10 cellular contexts compared by ENCODE assay signal in the genomic region with DNA sequence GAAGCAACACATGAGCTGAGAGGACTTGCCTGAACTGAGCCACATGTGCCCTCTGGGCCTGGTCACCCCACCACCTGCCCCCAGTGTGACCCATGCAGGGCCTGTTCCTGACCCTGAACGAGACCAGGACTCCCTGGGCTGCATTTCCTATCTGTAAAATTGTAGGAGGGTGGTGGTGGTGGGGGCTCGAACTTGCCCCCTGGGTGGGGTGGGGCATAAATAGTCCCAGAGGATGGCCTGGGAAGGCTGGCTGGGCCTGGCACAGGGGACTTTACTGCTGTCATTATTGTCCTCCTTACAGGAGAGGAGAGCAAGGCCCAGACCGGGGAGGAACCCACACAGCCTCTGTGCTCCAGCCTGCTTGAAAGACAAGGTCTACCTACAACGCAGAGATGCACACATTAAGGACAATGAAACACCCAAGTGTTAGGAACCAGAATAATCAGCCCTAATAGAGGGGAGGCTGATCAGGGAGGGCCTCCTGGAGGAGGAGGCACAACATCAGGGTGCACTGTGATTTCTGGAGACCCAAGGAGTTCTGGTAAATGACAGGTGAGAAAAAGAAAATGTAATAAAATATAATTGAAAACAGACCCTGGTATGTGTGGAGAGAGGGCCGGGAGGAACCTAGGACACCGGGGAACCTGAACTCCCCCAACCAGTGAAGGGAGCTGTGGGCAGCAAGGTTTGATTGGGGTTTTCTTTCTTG. TPM values are rescaled to one million over a fixed set of nuclear protein-coding genes. Genes with fewer than 3 reads are reported as not detected.
DNase-seq lines count a peak whose midpoint lies in the region; ATAC-seq, FAIRE-seq and TF ChIP-seq lines count a peak whose summit lies in the region.
"Had no signal": no experiment of that assay in that cellular context is flagged by ENCODE, and none has a peak within 500 bp of the region (broad histone marks: within the 10 kb centered on the region; RNA-seq: fewer than 3 reads in every experiment).

No MANE protein-coding gene starts in this region.

- H3K9ac ChIP-seq in HepG2 (ENCODE audit: insufficient read depth, low read depth, low read length) = peak overlapping the region; percentile 75

- TF ChIP-seq CTCF in astrocyte of the spinal cord (IDR thresholded peaks at IDR 0.05; ENCODE audit: low read depth, low read length) = no peak
- no peak for TF ChIP-seq CTCF in HepG2 (CRISPR knock-in tag; IDR thresholded peaks at IDR 0.05)
- TF ChIP-seq CTCF in suprapubic skin (IDR thresholded peaks at IDR 0.05) = no peak

- peaks cover 19% of the 10 kb centered on the region for H3K27me3 Mint-ChIP-seq in activated T-cell treated with anti-CD3 and anti-CD28 coated beads, Interleukin-2, amount 50 U/mL, for 4 hours (ENCODE audit: low read depth)

- H3K4me3 ChIP-seq in astrocyte of the spinal cord (ENCODE audit: low read depth, low read length) (peak overlapping the region; percentile 17), HepG2 (replicated peaks in 1 of 3; ENCODE audit: insufficient read depth in 1 of 3, low read depth in 2 of 3, low read length in 3 of 3) (peak overlapping the region; percentile 61 to 72 (median 72)), suprapubic skin (peak overlapping the region; percentile 45)

- ATAC-seq in activated T-cell treated with anti-CD3 and anti-CD28 coated beads, Interleukin-2, amount 50 U/mL, for 4 hours = no peak
- ATAC-seq in HepG2 (peak; percentile 3; the same call in 2 of the 3 replicates), HG03565 (IDR thresholded peaks at IDR 0.05; ENCODE audit: unreplicated experiment) (no peak)

- no peak for TF ChIP-seq POLR2A in HepG2 (IDR thresholded peaks at IDR 0.05; ENCODE audit: insufficient read depth in 1 of 2, low read depth in 2 of 2, low read length in 2 of 2)
- no peak for TF ChIP-seq POLR2A in suprapubic skin (IDR thresholded peaks at IDR 0.05)

- 3% methylated on average over 6 of the region's 6 CpGs for WGBS in HepG2 (ENCODE audit: low lambda C conversion rate)
- WGBS in suprapubic skin = 53% methylated on average over 6 of the region's 6 CpGs

- DNase-seq in activated T-cell treated with anti-CD3 and anti-CD28 coated beads, Interleukin-2, amount 50 U/mL, for 4 hours = no peak
- DNase-seq in activated T-cell treated with anti-CD3 and anti-CD28 coated beads for 4 hours = no peak
- DNase-seq in astrocyte of the spinal cord (ENCODE audit: low read depth, low spot score) = no peak
- DNase-seq in HepG2 (ENCODE audit: low spot score) = no peak
- DNase-seq in suprapubic skin (ENCODE audit: low spot score in 2 of 2) = no peak
- no peak for DNase-seq in anterior cingulate cortex (lab: John Stamatoyannopoulos, UW)
- DNase-seq in glomerular visceral epithelial cell (ENCODE audit: extremely low spot score) = no peak

- H3K9me3 ChIP-seq in HepG2 (ENCODE audit: low read length) (no peaks in the 10 kb centered on the region), suprapubic skin (no peaks in the 10 kb centered on the region)

- in situ Hi-C loops in astrocyte of the spinal cord (cut with HindIII; ENCODE audit: low sequenced_read_pairs) (no loop called here), HepG2 (cut with HindIII; ENCODE audit: extremely low pct_ligation_motif_present, low pct_unique_long_range_greater_than_20kb) (no loop called here)

- H3K27ac ChIP-seq in HepG2 (ENCODE audit: extremely low read length, insufficient read depth, low read length) = peak overlapping the region; percentile 69
- no peak overlapping the region for H3K27ac ChIP-seq in suprapubic skin

- H3K27me3 ChIP-seq in HepG2 (ENCODE audit: control insufficient read depth in 1 of 2, insufficient read depth in 2 of 2, low read length in 2 of 2) = no peaks in the 10 kb centered on the region
- no peaks in the 10 kb centered on the region for H3K27me3 ChIP-seq in suprapubic skin

- H3K4me1 ChIP-seq in HepG2 (ENCODE audit: insufficient read depth, low read length) (peaks cover 56% of the 10 kb centered on the region), suprapubic skin (peaks cover 18% of the 10 kb centered on the region)

- BruUV-seq in HepG2 (replicated peaks; lab: Mats Ljungman, UMichigan) = TSS peak; percentile 75

- CTCF ChIA-PET in HepG2 (lab: Yijun Ruan, JAX; ENCODE audit: low intra/inter-chr PET ratio, low total read pairs) = interaction anchor here (1.0 kb wide), 1 partner anchor 78 kb away, joined by 3 read pairs; no protein-coding TSS in a partner anchor

- no peaks in the 10 kb centered on the region for H3K36me3 Mint-ChIP-seq in activated T-cell treated with anti-CD3 and anti-CD28 coated beads, Interleukin-2, amount 50 U/mL, for 4 hours (ENCODE audit: insufficient read depth)

- no peaks in the 10 kb centered on the region for H3K36me3 ChIP-seq in HepG2 (replicated peaks in 1 of 2; ENCODE audit: control insufficient read depth in 1 of 2, insufficient read depth in 2 of 2, low read length in 2 of 2)
- no peaks in the 10 kb centered on the region for H3K36me3 ChIP-seq in suprapubic skin

- intact Hi-C loops in HepG2 (cut with micrococcal nuclease; ENCODE audit: unreplicated experiment) = loop anchor here (5.0 kb wide), 1 partner anchor 77 kb away; no protein-coding TSS in a partner anchor

- TF ChIP-seq EP300 in HepG2 (IDR thresholded peaks at IDR 0.05; ENCODE audit: low read depth in 2 of 2, low read length in 2 of 2) = no peak
- no peak for TF ChIP-seq EP300 in HepG2 (CRISPR knock-in tag; IDR thresholded peaks at IDR 0.05; ENCODE audit: borderline replicate concordance)
- TF ChIP-seq EP300 in suprapubic skin (IDR thresholded peaks at IDR 0.05) = no peak

- POLR2A ChIA-PET in HepG2 (lab: Yijun Ruan, JAX) = interaction anchor here (1.3 to 3.9 kb wide), 5 partner anchors 10 to 38 kb away, joined by 3 to 33 read pairs (median 5); partner anchors contain the start of genes LZTR1 and THAP7

- no peak for FAIRE-seq in HepG2 (lab: Jason Lieb, UNC)
- FAIRE-seq: GM18507 had no signal

- peak overlapping the region; percentile 99 for H3K4me2 ChIP-seq in HepG2 (ENCODE audit: low read depth, low read length)

- H3K4me1 Mint-ChIP-seq in activated T-cell treated with anti-CD3 and anti-CD28 coated beads, Interleukin-2, amount 50 U/mL, for 4 hours (ENCODE audit: low read depth) = peaks cover 12% of the 10 kb centered on the region

- H4K20me1 ChIP-seq in HepG2 (ENCODE audit: insufficient read depth, low read length) = no peaks in the 10 kb centered on the region

- H3K9me3 Mint-ChIP-seq in activated T-cell treated with anti-CD3 and anti-CD28 coated beads, Interleukin-2, amount 50 U/mL, for 4 hours = no peaks in the 10 kb centered on the region

- no peak for TF ChIP-seq RAD21 in HepG2 (CRISPR knock-in tag; IDR thresholded peaks at IDR 0.05)

- peaks cover 4% of the 10 kb centered on the region for H3K79me2 ChIP-seq in HepG2 (ENCODE audit: insufficient read depth, low read length)

- H3K4me3 Mint-ChIP-seq in activated T-cell treated with anti-CD3 and anti-CD28 coated beads, Interleukin-2, amount 50 U/mL, for 4 hours = peak overlapping the region; percentile 69

- H2AFZ ChIP-seq in HepG2 (ENCODE audit: low read length) = no peak overlapping the region

RNA-seq across cellular contexts. Expression of gene AIFM3, which starts 2.8 kb away (rescaled TPM):
- total RNA-seq in activated T-cell treated with anti-CD3 and anti-CD28 coated beads, Interleukin-2, amount 50 U/mL, for 4 hours = under 1 TPM; 0.30 to 0.78 (median 0.47) TPM
- 11.0 and 15.3 TPM in 2 replicates for total RNA-seq in HepG2 (2016; rRNA removed; fragmentation: Illumina TruSeq; extraction: Trizol)
- 11.0 and 11.3 TPM in 2 replicates for total RNA-seq in HepG2 (2016; cell fraction: cytosol; rRNA removed; fragmentation: Illumina TruSeq; extraction: Trizol; ENCODE audit: low read depth)
- total RNA-seq in HepG2 (2016; cell fraction: insoluble cytoplasmic fraction; rRNA removed; fragmentation: Illumina TruSeq; extraction: Trizol) = 8.7 and 17.7 TPM in 2 replicates
- total RNA-seq in HepG2 (2016; cell fraction: membrane; rRNA removed; fragmentation: Illumina TruSeq; extraction: Trizol) = 18.9 and 20.5 TPM in 2 replicates
- 17.3 and 19.2 TPM in 2 replicates for total RNA-seq in HepG2 (2016; cell fraction: nucleus; rRNA removed; fragmentation: Illumina TruSeq; extraction: Trizol)
- polyA plus RNA-seq in HepG2 (2011; rRNA removed) = 9.0 and 12.0 TPM in 2 replicates
- polyA plus RNA-seq in HepG2 (2011; cell fraction: cytosol; rRNA removed) = 9.9 and 12.9 TPM in 2 replicates
- 124 and 135 TPM in 2 replicates for polyA plus RNA-seq in HepG2 (2011; cell fraction: nucleus; rRNA removed)
- polyA plus RNA-seq in HepG2 (2012) = 9.3 and 10.2 TPM in 2 replicates
- polyA plus RNA-seq in HepG2 (2016; cell fraction: cytosol; fragmentation: Illumina TruSeq; extraction: Trizol; ENCODE audit: low read depth) = 9.8 and 11.5 TPM in 2 replicates
- polyA plus RNA-seq in HepG2 (2016; cell fraction: insoluble cytoplasmic fraction; fragmentation: Illumina TruSeq; extraction: Trizol; ENCODE audit: low read depth) = 8.2 and 11.1 TPM in 2 replicates
- 16.8 and 17.1 TPM in 2 replicates for polyA plus RNA-seq in HepG2 (2016; cell fraction: membrane; fragmentation: Illumina TruSeq; extraction: Trizol; ENCODE audit: low read depth)
- 45.0 and 47.7 TPM in 2 replicates for polyA plus RNA-seq in HepG2 (2016; cell fraction: nucleus; fragmentation: Illumina TruSeq; extraction: Trizol; ENCODE audit: insufficient read depth, low read depth)
- 0.07 and 13.9 TPM in 2 replicates for polyA minus RNA-seq in HepG2 (2011; rRNA and poly(A)+ RNA removed; ENCODE audit: low replicate concordance)
- 6.5 and 6.6 TPM in 2 replicates for polyA minus RNA-seq in HepG2 (2011; cell fraction: cytosol; rRNA and poly(A)+ RNA removed)
- 18.9 and 19.3 TPM in 2 replicates for polyA minus RNA-seq in HepG2 (2011; cell fraction: nucleus; rRNA and poly(A)+ RNA removed)
- under 1 TPM in 1 of 4 donors, not detected in 3; 0.72 TPM for total RNA-seq in suprapubic skin
- total RNA-seq: LHCN-M2 had no signal

RNA-seq across cellular contexts. Expression of gene LZTR1, which starts 17.9 kb away (rescaled TPM):
- 10 to 100 TPM; 82.4 to 96.6 (median 84.7) TPM for total RNA-seq in activated T-cell treated with anti-CD3 and anti-CD28 coated beads, Interleukin-2, amount 50 U/mL, for 4 hours
- total RNA-seq in HepG2 (2016; rRNA removed; fragmentation: Illumina TruSeq; extraction: Trizol) (12.0 and 22.4 TPM in 2 replicates), suprapubic skin (10 to 100 TPM; 29.3 to 75.6 (median 46.9) TPM)
- 6.7 and 7.2 TPM in 2 replicates for total RNA-seq in HepG2 (2016; cell fraction: cytosol; rRNA removed; fragmentation: Illumina TruSeq; extraction: Trizol; ENCODE audit: low read depth)
- total RNA-seq in HepG2 (2016; cell fraction: insoluble cytoplasmic fraction; rRNA removed; fragmentation: Illumina TruSeq; extraction: Trizol) = 11.0 and 24.0 TPM in 2 replicates
- 7.2 and 7.5 TPM in 2 replicates for total RNA-seq in HepG2 (2016; cell fraction: membrane; rRNA removed; fragmentation: Illumina TruSeq; extraction: Trizol)
- total RNA-seq in HepG2 (2016; cell fraction: nucleus; rRNA removed; fragmentation: Illumina TruSeq; extraction: Trizol) = 24.0 and 31.5 TPM in 2 replicates
- polyA plus RNA-seq in HepG2 (2011; rRNA removed) = 21.8 and 36.0 TPM in 2 replicates
- 7.8 and 11.5 TPM in 2 replicates for polyA plus RNA-seq in HepG2 (2011; cell fraction: cytosol; rRNA removed)
- 218 and 255 TPM in 2 replicates for polyA plus RNA-seq in HepG2 (2011; cell fraction: nucleus; rRNA removed)
- polyA plus RNA-seq in HepG2 (2012) = 16.0 and 20.8 TPM in 2 replicates
- 1.7 and 1.9 TPM in 2 replicates for polyA plus RNA-seq in HepG2 (2016; cell fraction: cytosol; fragmentation: Illumina TruSeq; extraction: Trizol; ENCODE audit: low read depth)
- polyA plus RNA-seq in HepG2 (2016; cell fraction: insoluble cytoplasmic fraction; fragmentation: Illumina TruSeq; extraction: Trizol; ENCODE audit: low read depth) = 10.7 and 13.3 TPM in 2 replicates
- polyA plus RNA-seq in HepG2 (2016; cell fraction: membrane; fragmentation: Illumina TruSeq; extraction: Trizol; ENCODE audit: low read depth) = 3.5 and 4.4 TPM in 2 replicates
- 85.8 and 92.2 TPM in 2 replicates for polyA plus RNA-seq in HepG2 (2016; cell fraction: nucleus; fragmentation: Illumina TruSeq; extraction: Trizol; ENCODE audit: insufficient read depth, low read depth)
- polyA minus RNA-seq in HepG2 (2011; rRNA and poly(A)+ RNA removed; ENCODE audit: low replicate concordance) = 28.9 and 51.0 TPM in 2 replicates
- polyA minus RNA-seq in HepG2 (2011; cell fraction: cytosol; rRNA and poly(A)+ RNA removed) = 12.1 and 13.7 TPM in 2 replicates
- polyA minus RNA-seq in HepG2 (2011; cell fraction: nucleus; rRNA and poly(A)+ RNA removed) = 71.7 and 79.9 TPM in 2 replicates

RNA-seq across cellular contexts. Expression of gene THAP7, which starts 37.7 kb away (rescaled TPM):
- 10 to 100 TPM; 53.6 to 55.0 (median 53.6) TPM for total RNA-seq in activated T-cell treated with anti-CD3 and anti-CD28 coated beads, Interleukin-2, amount 50 U/mL, for 4 hours
- 20.4 and 25.5 TPM in 2 replicates for total RNA-seq in HepG2 (2016; rRNA removed; fragmentation: Illumina TruSeq; extraction: Trizol)
- 10.9 and 13.4 TPM in 2 replicates for total RNA-seq in HepG2 (2016; cell fraction: cytosol; rRNA removed; fragmentation: Illumina TruSeq; extraction: Trizol; ENCODE audit: low read depth)
- 22.1 and 23.8 TPM in 2 replicates for total RNA-seq in HepG2 (2016; cell fraction: insoluble cytoplasmic fraction; rRNA removed; fragmentation: Illumina TruSeq; extraction: Trizol)
- total RNA-seq in HepG2 (2016; cell fraction: membrane; rRNA removed; fragmentation: Illumina TruSeq; extraction: Trizol) = 19.2 and 23.3 TPM in 2 replicates
- total RNA-seq in HepG2 (2016; cell fraction: nucleus; rRNA removed; fragmentation: Illumina TruSeq; extraction: Trizol) = 18.4 and 19.1 TPM in 2 replicates
- polyA plus RNA-seq in HepG2 (2011; rRNA removed) = 13.0 and 16.4 TPM in 2 replicates
- 11.4 and 17.5 TPM in 2 replicates for polyA plus RNA-seq in HepG2 (2011; cell fraction: cytosol; rRNA removed)
- polyA plus RNA-seq in HepG2 (2011; cell fraction: nucleus; rRNA removed) = 53.1 and 55.7 TPM in 2 replicates
- polyA plus RNA-seq in HepG2 (2012) = 7.6 and 9.2 TPM in 2 replicates
- polyA plus RNA-seq in HepG2 (2016; cell fraction: cytosol; fragmentation: Illumina TruSeq; extraction: Trizol; ENCODE audit: low read depth) = 11.6 and 14.4 TPM in 2 replicates
- 22.2 and 26.6 TPM in 2 replicates for polyA plus RNA-seq in HepG2 (2016; cell fraction: insoluble cytoplasmic fraction; fragmentation: Illumina TruSeq; extraction: Trizol; ENCODE audit: low read depth)
- polyA plus RNA-seq in HepG2 (2016; cell fraction: membrane; fragmentation: Illumina TruSeq; extraction: Trizol; ENCODE audit: low read depth) = 17.6 and 24.0 TPM in 2 replicates
- polyA plus RNA-seq in HepG2 (2016; cell fraction: nucleus; fragmentation: Illumina TruSeq; extraction: Trizol; ENCODE audit: insufficient read depth, low read depth) = 42.7 and 46.0 TPM in 2 replicates
- polyA minus RNA-seq in HepG2 (2011; rRNA and poly(A)+ RNA removed; ENCODE audit: low replicate concordance) = 19.9 and 30.3 TPM in 2 replicates
- polyA minus RNA-seq in HepG2 (2011; cell fraction: cytosol; rRNA and poly(A)+ RNA removed) = 6.9 and 7.9 TPM in 2 replicates
- 34.2 and 38.9 TPM in 2 replicates for polyA minus RNA-seq in HepG2 (2011; cell fraction: nucleus; rRNA and poly(A)+ RNA removed)
- 10 to 100 TPM; 33.9 to 57.0 (median 37.4) TPM for total RNA-seq in suprapubic skin

RNA-seq across cellular contexts. Expression of gene CRKL, which starts 47.0 kb away (rescaled TPM):
- 10 to 100 TPM; 82.9 to 90.5 (median 89.2) TPM for total RNA-seq in activated T-cell treated with anti-CD3 and anti-CD28 coated beads, Interleukin-2, amount 50 U/mL, for 4 hours
- total RNA-seq in HepG2 (2016; rRNA removed; fragmentation: Illumina TruSeq; extraction: Trizol) (60.6 and 75.5 TPM in 2 replicates), suprapubic skin (10 to 100 TPM; 52.7 to 75.3 (median 71.9) TPM)
- total RNA-seq in HepG2 (2016; cell fraction: cytosol; rRNA removed; fragmentation: Illumina TruSeq; extraction: Trizol; ENCODE audit: low read depth) = 31.3 and 33.5 TPM in 2 replicates
- 61.8 and 67.5 TPM in 2 replicates for total RNA-seq in HepG2 (2016; cell fraction: insoluble cytoplasmic fraction; rRNA removed; fragmentation: Illumina TruSeq; extraction: Trizol)
- 27.3 and 27.5 TPM in 2 replicates for total RNA-seq in HepG2 (2016; cell fraction: membrane; rRNA removed; fragmentation: Illumina TruSeq; extraction: Trizol)
- total RNA-seq in HepG2 (2016; cell fraction: nucleus; rRNA removed; fragmentation: Illumina TruSeq; extraction: Trizol) = 33.6 and 40.5 TPM in 2 replicates
- 35.0 and 37.4 TPM in 2 replicates for polyA plus RNA-seq in HepG2 (2011; rRNA removed)
- polyA plus RNA-seq in HepG2 (2011; cell fraction: cytosol; rRNA removed) = 27.9 and 33.2 TPM in 2 replicates
- polyA plus RNA-seq in HepG2 (2011; cell fraction: nucleus; rRNA removed) = 28.4 and 33.0 TPM in 2 replicates
- 35.2 and 35.3 TPM in 2 replicates for polyA plus RNA-seq in HepG2 (2012)
- polyA plus RNA-seq in HepG2 (2016; cell fraction: cytosol; fragmentation: Illumina TruSeq; extraction: Trizol; ENCODE audit: low read depth) = 1.8 and 2.0 TPM in 2 replicates
- 51.7 and 54.5 TPM in 2 replicates for polyA plus RNA-seq in HepG2 (2016; cell fraction: insoluble cytoplasmic fraction; fragmentation: Illumina TruSeq; extraction: Trizol; ENCODE audit: low read depth)
- 8.2 and 8.3 TPM in 2 replicates for polyA plus RNA-seq in HepG2 (2016; cell fraction: membrane; fragmentation: Illumina TruSeq; extraction: Trizol; ENCODE audit: low read depth)
- 43.1 and 45.5 TPM in 2 replicates for polyA plus RNA-seq in HepG2 (2016; cell fraction: nucleus; fragmentation: Illumina TruSeq; extraction: Trizol; ENCODE audit: insufficient read depth, low read depth)
- 24.4 and 79.1 TPM in 2 replicates for polyA minus RNA-seq in HepG2 (2011; rRNA and poly(A)+ RNA removed; ENCODE audit: low replicate concordance)
- 48.4 and 52.7 TPM in 2 replicates for polyA minus RNA-seq in HepG2 (2011; cell fraction: cytosol; rRNA and poly(A)+ RNA removed)
- polyA minus RNA-seq in HepG2 (2011; cell fraction: nucleus; rRNA and poly(A)+ RNA removed) = 20.6 and 30.0 TPM in 2 replicates

RNA-seq across cellular contexts. Expression of gene P2RX6, which starts 50.7 kb away (rescaled TPM):
- total RNA-seq in activated T-cell treated with anti-CD3 and anti-CD28 coated beads, Interleukin-2, amount 50 U/mL, for 4 hours = under 1 TPM in 1 of 3 donors, not detected in 2; 0.13 TPM
- 0.04 TPM in 1 of 2 replicates, not detected in the other for total RNA-seq in HepG2 (2016; rRNA removed; fragmentation: Illumina TruSeq; extraction: Trizol)
- not detected in 2 replicates for total RNA-seq in HepG2 (2016; cell fraction: cytosol; rRNA removed; fragmentation: Illumina TruSeq; extraction: Trizol; ENCODE audit: low read depth)
- total RNA-seq in HepG2 (2016; cell fraction: insoluble cytoplasmic fraction; rRNA removed; fragmentation: Illumina TruSeq; extraction: Trizol) = not detected in 2 replicates
- total RNA-seq in HepG2 (2016; cell fraction: membrane; rRNA removed; fragmentation: Illumina TruSeq; extraction: Trizol) = not detected in 2 replicates
- total RNA-seq in HepG2 (2016; cell fraction: nucleus; rRNA removed; fragmentation: Illumina TruSeq; extraction: Trizol) = not detected in 2 replicates
- 0.12 and 0.20 TPM in 2 replicates for polyA plus RNA-seq in HepG2 (2011; rRNA removed)
- polyA plus RNA-seq in HepG2 (2011; cell fraction: cytosol; rRNA removed) = 0.06 and 0.19 TPM in 2 replicates
- polyA plus RNA-seq in HepG2 (2011; cell fraction: nucleus; rRNA removed) = 0.66 and 1.2 TPM in 2 replicates
- polyA plus RNA-seq in HepG2 (2012) = 0.07 and 0.25 TPM in 2 replicates
- polyA plus RNA-seq in HepG2 (2016; cell fraction: cytosol; fragmentation: Illumina TruSeq; extraction: Trizol; ENCODE audit: low read depth) = not detected in 2 replicates
- not detected in 2 replicates for polyA plus RNA-seq in HepG2 (2016; cell fraction: insoluble cytoplasmic fraction; fragmentation: Illumina TruSeq; extraction: Trizol; ENCODE audit: low read depth)
- polyA plus RNA-seq in HepG2 (2016; cell fraction: membrane; fragmentation: Illumina TruSeq; extraction: Trizol; ENCODE audit: low read depth) = not detected in 2 replicates
- polyA plus RNA-seq in HepG2 (2016; cell fraction: nucleus; fragmentation: Illumina TruSeq; extraction: Trizol; ENCODE audit: insufficient read depth, low read depth) = not detected in 2 replicates
- polyA minus RNA-seq in HepG2 (2011; rRNA and poly(A)+ RNA removed; ENCODE audit: low replicate concordance) = 0.46 and 5.4 TPM in 2 replicates
- not detected in 2 replicates for polyA minus RNA-seq in HepG2 (2011; cell fraction: cytosol; rRNA and poly(A)+ RNA removed)
- polyA minus RNA-seq in HepG2 (2011; cell fraction: nucleus; rRNA and poly(A)+ RNA removed) = 0.50 TPM in 1 of 2 replicates, not detected in the other
- 1 to 10 TPM in 3 of 4 donors, under 1 TPM in 1; 0.21 to 3.1 (median 1.0) TPM for total RNA-seq in suprapubic skin

Comparison
In these comparisons a context has a peak if more than half of its experiments do, and no peak if none do; other contexts are left out.
1. H3K4me3 ChIP-seq: peak in every context shown above with its lines; median percentile 72 in HepG2; 45 in suprapubic skin; 17 in astrocyte of the spinal cord.
2. RNA of gene AIFM3, which starts 2.8 kb away (total RNA-seq): 8.7 to 20.5 TPM in HepG2; 0.30 to 0.78 TPM in activated T-cell treated with anti-CD3 and anti-CD28 coated beads, Interleukin-2, amount 50 U/mL, for 4 hours and 0.72 TPM in suprapubic skin; every median in the first group is over 4 times any median in the second.